Comparison of ENCODE assay signal across 8 cellular contexts in genomic region chr22:41446639-41447434, GRCh38. TPM values are rescaled to one million over a fixed set of nuclear protein-coding genes. Genes with fewer than 3 reads are reported as not detected.
DNase-seq lines count a peak whose midpoint lies in the region; ATAC-seq and TF ChIP-seq lines count a peak whose summit lies in the region.

A gene with protein sequence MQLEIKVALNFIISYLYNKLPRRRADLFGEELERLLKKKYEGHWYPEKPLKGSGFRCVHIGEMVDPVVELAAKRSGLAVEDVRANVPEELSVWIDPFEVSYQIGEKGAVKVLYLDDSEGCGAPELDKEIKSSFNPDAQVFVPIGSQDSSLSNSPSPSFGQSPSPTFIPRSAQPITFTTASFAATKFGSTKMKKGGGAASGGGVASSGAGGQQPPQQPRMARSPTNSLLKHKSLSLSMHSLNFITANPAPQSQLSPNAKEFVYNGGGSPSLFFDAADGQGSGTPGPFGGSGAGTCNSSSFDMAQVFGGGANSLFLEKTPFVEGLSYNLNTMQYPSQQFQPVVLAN (minus strand): TSS chr22:41446801. CDS start chr22:41437345, 9,456 bp downstream.

- peak within 1 kb of the TSS; percentile 98 for H3K4me2 ChIP-seq in GM23248 (ENCODE audit: unreplicated experiment)

- no peaks in the 10 kb centered on the region for H3K27me3 ChIP-seq in GM23248 (replicated peaks; ENCODE audit: insufficient read depth)

- peaks cover 18% of the 10 kb centered on the region for H3K4me1 ChIP-seq in GM23248 (ENCODE audit: insufficient read depth)

- H3K36me3 Mint-ChIP-seq in nephron (ENCODE audit: low read depth) = peaks cover 18% of the 10 kb centered on the region

- DNase-seq in DMS 273 (lab: John Stamatoyannopoulos, UW; ENCODE audit: unreplicated experiment) (peak; percentile 97), GM23248 (peak; percentile 96), M059J (ENCODE audit: low read depth) (peak; percentile 86), SHP77 treated with DMSO at 0.1 percent for 48 hours (lab: John Stamatoyannopoulos, UW) (peak; percentile 83), fibroblast of pulmonary artery (ENCODE audit: low read depth) (peak; percentile 96)
- DNase-seq in activated effector memory CD4-positive, alpha-beta T cell treated with Interleukin-2 at 50 U/mL for 16 hours = peak; percentile 93
- peak; percentile 96 for DNase-seq in stimulated activated naive CD8-positive, alpha-beta T cell treated with anti-CD3 and anti-CD28 coated beads, Interleukin-15, Interleukin-2, amounts not matched to agents 100 U/mL and 50 U/mL, for 24 hours

- peaks cover 26% of the 10 kb centered on the region for H3K4me1 Mint-ChIP-seq in nephron

- H3K9me2 ChIP-seq in GM23248 (ENCODE audit: insufficient read depth) = no peaks in the 10 kb centered on the region

- WGBS in GM23248 (ENCODE audit: low coverage in 1 of 2, low lambda C conversion rate in 2 of 2, missing lambda C conversion rate in 2 of 2), 2 experiments = 1 to 2% methylated on average over 53 to 85 of the region's 85 CpGs

- peak within 1 kb of the TSS; percentile 77 for H2AFZ ChIP-seq in GM23248

- TF ChIP-seq CTCF in fibroblast of pulmonary artery (IDR thresholded peaks at IDR 0.05; ENCODE audit: low read length, missing control alignments) = no peak
- no peak for TF ChIP-seq CTCF in nephron (IDR thresholded peaks at IDR 0.05; ENCODE audit: unreplicated experiment in 3 of 3)

- peak within 1 kb of the TSS; percentile 99 to 100 (median 99) for H3K4me3 Mint-ChIP-seq in nephron

- peaks cover 11% of the 10 kb centered on the region; the same call in 1 of the 2 replicates for H3K36me3 ChIP-seq in GM23248 (ENCODE audit: low read depth)

- H4K20me1 ChIP-seq in GM23248 (ENCODE audit: insufficient read depth) = peaks cover 13% of the 10 kb centered on the region; the same call in 1 of the 2 replicates

- no peaks in the 10 kb centered on the region for H3K9me3 ChIP-seq in GM23248 (ENCODE audit: low read depth)

- H3F3A ChIP-seq in GM23248 (ENCODE audit: insufficient read depth) = peaks cover 44% of the 10 kb centered on the region

- no peaks in the 10 kb centered on the region for H3K27me3 Mint-ChIP-seq in nephron (ENCODE audit: low read depth)

- ATAC-seq in stimulated activated naive CD8-positive, alpha-beta T cell treated with anti-CD3 and anti-CD28 coated beads, Interleukin-15, Interleukin-2, amounts not matched to agents 100 U/mL and 50 U/mL, for 24 hours = peak; percentile 62

- in situ Hi-C loops in GM23248 (cut with MboI) = no loop called here

- H3K4me3 ChIP-seq in GM23248 (peak within 1 kb of the TSS; percentile 86), fibroblast of pulmonary artery (replicated peaks; ENCODE audit: low read depth, low read length) (peak within 1 kb of the TSS; percentile 99)

- peaks cover 48% of the 10 kb centered on the region for H3K79me2 ChIP-seq in GM23248 (ENCODE audit: insufficient read depth)

- H3K9ac ChIP-seq in GM23248 = peak within 1 kb of the TSS; percentile 98

- H3K27ac Mint-ChIP-seq in nephron = peak within 1 kb of the TSS; percentile 93 to 100 (median 99)

- H3K27ac ChIP-seq in GM23248 = peak within 1 kb of the TSS; percentile 93

- H3K9me3 Mint-ChIP-seq in nephron = no peaks in the 10 kb centered on the region

RNA-seq across cellular contexts. Expression of the gene that starts here (rescaled TPM):
- 29.0 and 35.7 TPM in 2 replicates for total RNA-seq in GM23248 (2014; rRNA removed; shearing (Covaris generic))
- polyA plus RNA-seq in GM23248 (2016; fragmentation: Nextera tagmentation; extraction: Ambion mirVana) = 29.6 and 31.1 TPM in 2 replicates
- total RNA-seq in M059J (2014; rRNA removed; shearing (Covaris generic)) = 10.1 and 19.0 TPM in 2 replicates

Comparison
In these comparisons a context has a peak if more than half of its experiments do, and no peak if none do; other contexts are left out.
1. Peak in every context shown above with its lines: DNase-seq, ATAC-seq, H3K4me3 ChIP-seq and H3K27ac ChIP-seq.